ENCODE assay signal across 12 cellular contexts in the genomic region with DNA sequence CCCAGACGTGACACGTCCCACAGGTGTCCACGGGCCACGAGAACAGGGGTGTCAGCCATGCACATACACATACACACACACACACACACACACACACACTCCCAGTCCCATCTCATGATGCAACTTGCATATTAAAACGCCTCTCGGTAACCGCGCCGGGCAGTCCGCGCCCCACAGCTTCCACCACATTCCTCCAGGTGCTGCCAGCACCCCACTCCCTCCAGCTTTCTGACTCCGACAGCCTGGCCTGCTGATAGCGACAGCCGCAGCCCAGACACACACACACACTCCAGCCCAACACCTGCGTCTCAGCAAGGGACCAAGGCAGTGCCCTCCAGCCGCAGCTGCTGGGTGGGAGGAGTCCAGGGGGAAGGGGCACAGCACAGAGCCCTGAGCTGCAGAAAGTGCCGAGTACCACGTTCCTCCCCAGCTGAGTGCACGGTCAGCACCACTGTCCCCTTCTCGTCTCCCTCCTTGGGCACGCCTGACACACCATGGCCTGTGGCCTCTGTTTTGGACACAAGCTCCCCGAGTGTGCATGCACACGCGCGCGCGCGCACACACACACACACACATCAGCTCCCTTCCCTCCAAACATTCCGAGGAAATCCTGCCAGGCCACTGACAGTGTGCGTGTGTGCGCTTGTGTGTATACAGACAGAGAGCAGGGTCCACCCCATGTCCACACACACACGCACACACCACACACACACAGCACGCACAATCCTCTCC. TPM values are rescaled to one million over a fixed set of nuclear protein-coding genes. Genes with fewer than 3 reads are reported as not detected.
DNase-seq lines count a peak whose midpoint lies in the region; ATAC-seq and TF ChIP-seq lines count a peak whose summit lies in the region.
"Had no signal": no experiment of that assay in that cellular context is flagged by ENCODE, and none has a peak within 500 bp of the region (broad histone marks: within the 10 kb centered on the region; RNA-seq: fewer than 3 reads in every experiment).

No MANE protein-coding gene starts in this region.

- no TSS peak for BruUV-seq in Calu3 (replicated peaks; lab: Mats Ljungman, UMichigan)

- peaks cover 15% of the 10 kb centered on the region for H3K4me1 Mint-ChIP-seq in Calu3 (ENCODE audit: low read depth, unreplicated experiment)
- H3K4me1 Mint-ChIP-seq in effector memory CD8-positive, alpha-beta T cell (ENCODE audit: low read depth in 2 of 2) = peaks cover 8 to 22% of the 10 kb centered on the region in 2 donors
- H3K4me1 Mint-ChIP-seq in nephron progenitor cell = peaks cover 10% of the 10 kb centered on the region

- CTCF ChIA-PET in Calu3 (lab: Charles Lee) = interaction anchor here (0.6 to 1.2 kb wide), 3 partner anchors 83 to 180 kb away, joined by 3 to 5 read pairs (median 4); no protein-coding TSS in a partner anchor

- no peak for DNase-seq in Calu3
- peak; percentile 11 for DNase-seq in NCI-H146 treated with DMSO at 0.1 percent for 48 hours (lab: John Stamatoyannopoulos, UW; ENCODE audit: unreplicated experiment)
- no peak for DNase-seq in effector memory CD8-positive, alpha-beta T cell
- DNase-seq in nephron progenitor cell = peak; percentile 32
- DNase-seq in T-helper 2 cell = no peak
- no peak for DNase-seq in SKM-1 treated with dmso at 0.1 percent for 144 hours (lab: John Stamatoyannopoulos, UW; ENCODE audit: unreplicated experiment)
- DNase-seq: activated CD4-positive, alpha-beta T cell treated with anti-CD3 and anti-CD28 coated beads, Interleukin-2, amount 10 ng/mL, durations not matched to agents 24 days and 14 days; MG63; ovary had no signal

- peak; percentile 40 for ATAC-seq in effector memory CD8-positive, alpha-beta T cell (replicated peaks)
- ATAC-seq in GM21619 (IDR thresholded peaks at IDR 0.05; ENCODE audit: unreplicated experiment) (no peak), HG02840 (IDR thresholded peaks at IDR 0.05; ENCODE audit: low FRiP score, unreplicated experiment) (no peak)

- intact Hi-C loops in Calu3 (cut with micrococcal nuclease; ENCODE audit: unreplicated experiment) = no loop called here

- peaks cover 21% of the 10 kb centered on the region for H3K36me3 Mint-ChIP-seq in Calu3 (ENCODE audit: insufficient read depth, unreplicated experiment)
- H3K36me3 Mint-ChIP-seq in effector memory CD8-positive, alpha-beta T cell (ENCODE audit: insufficient read depth) = peaks cover 3% of the 10 kb centered on the region
- no peaks in the 10 kb centered on the region for H3K36me3 Mint-ChIP-seq in nephron progenitor cell (ENCODE audit: low read depth)

- H3K4me3 Mint-ChIP-seq in Calu3 (ENCODE audit: low read depth, unreplicated experiment) (peak overlapping the region; percentile 87), nephron progenitor cell (peak overlapping the region; percentile 61)
- peak overlapping the region; percentile 65 to 68 for H3K4me3 Mint-ChIP-seq in effector memory CD8-positive, alpha-beta T cell
- H3K4me3 Mint-ChIP-seq: activated CD4-positive, alpha-beta T cell treated with anti-CD3 and anti-CD28 coated beads, Interleukin-2, amount 10 ng/mL, durations not matched to agents 24 days and 14 days had no signal

- H3K9me3 Mint-ChIP-seq in Calu3 (ENCODE audit: low read depth, unreplicated experiment) (no peaks in the 10 kb centered on the region), nephron progenitor cell (no peaks in the 10 kb centered on the region)
- no peaks in the 10 kb centered on the region for H3K9me3 Mint-ChIP-seq in effector memory CD8-positive, alpha-beta T cell
- H3K9me3 Mint-ChIP-seq: activated CD4-positive, alpha-beta T cell treated with anti-CD3 and anti-CD28 coated beads, Interleukin-2, amount 10 ng/mL, durations not matched to agents 24 days and 14 days; stimulated activated naive CD8-positive, alpha-beta T cell treated with anti-CD3 and anti-CD28 coated beads, Interleukin-15, Interleukin-2, amounts not matched to agents 100 ng/mL and 50 ng/mL, for 24 hours had no signal

- H3K27me3 Mint-ChIP-seq in Calu3 (ENCODE audit: unreplicated experiment) (peaks cover 65% of the 10 kb centered on the region), nephron progenitor cell (ENCODE audit: low read depth, poor library complexity) (peaks cover 98% of the 10 kb centered on the region)
- peaks cover 47 to 76% of the 10 kb centered on the region in 2 donors for H3K27me3 Mint-ChIP-seq in effector memory CD8-positive, alpha-beta T cell

- TF ChIP-seq CTCF in Calu3 (IDR thresholded peaks at IDR 0.05; ENCODE audit: unreplicated experiment) (no peak), nephron progenitor cell (IDR thresholded peaks at IDR 0.05) (no peak)

- H3K27ac Mint-ChIP-seq in Calu3 (ENCODE audit: unreplicated experiment) (no peak overlapping the region), nephron progenitor cell (no peak overlapping the region)
- H3K27ac Mint-ChIP-seq in effector memory CD8-positive, alpha-beta T cell = no peak overlapping the region
- H3K27ac Mint-ChIP-seq: activated CD4-positive, alpha-beta T cell treated with anti-CD3 and anti-CD28 coated beads, Interleukin-2, amount 10 ng/mL, durations not matched to agents 24 days and 14 days; stimulated activated naive CD8-positive, alpha-beta T cell treated with anti-CD3 and anti-CD28 coated beads, Interleukin-15, Interleukin-2, amounts not matched to agents 100 ng/mL and 50 ng/mL, for 24 hours had no signal

RNA-seq across cellular contexts. Expression of a gene that starts 1.3 kb away (rescaled TPM):
- 1.5 and 2.8 TPM in 2 replicates for total RNA-seq in Calu3 (2022)

Comparison
In these comparisons a context has a peak if more than half of its experiments do, and no peak if none do; other contexts are left out.
1. DNase-seq: peak in NCI-H146 treated with DMSO at 0.1 percent for 48 hours (single experiment) and nephron progenitor cell (single experiment); none in Calu3 (single experiment), effector memory CD8-positive, alpha-beta T cell (0 of 3), T-helper 2 cell (0 of 5) and SKM-1 treated with dmso at 0.1 percent for 144 hours (single experiment).
2. Peak in every context shown above with its lines, with median percentiles within 50 percentile points of each other: H3K4me3 Mint-ChIP-seq.